Comparison of ENCODE assay signal across 1 cellular context in genomic region chr19:48950159-48950558, GRCh38.
TF ChIP-seq lines count a peak whose summit lies in the region.

No MANE protein-coding gene starts in this region.

TF ChIP-seq in HepG2, 621 proteins besides CTCF, POLR2A, EP300 and RAD21:
- TF ChIP-seq ETV5 (CRISPR knock-in tag; IDR thresholded peaks at IDR 0.05; ENCODE audit: borderline replicate concordance) (peak; percentile 19; the same call in 1 of the 2 replicates), ZBTB38 (CRISPR knock-in tag; IDR thresholded peaks at IDR 0.05) (0 out of 2 replicates have a peak, but pooled peaks have one; percentile 26), MTA3 (CRISPR knock-in tag; IDR thresholded peaks at IDR 0.05) (no peak), TAF1 (CRISPR knock-in tag; IDR thresholded peaks at IDR 0.05) (0 out of 2 replicates have a peak, but pooled peaks have one; percentile 20)
